In the genomic region with DNA sequence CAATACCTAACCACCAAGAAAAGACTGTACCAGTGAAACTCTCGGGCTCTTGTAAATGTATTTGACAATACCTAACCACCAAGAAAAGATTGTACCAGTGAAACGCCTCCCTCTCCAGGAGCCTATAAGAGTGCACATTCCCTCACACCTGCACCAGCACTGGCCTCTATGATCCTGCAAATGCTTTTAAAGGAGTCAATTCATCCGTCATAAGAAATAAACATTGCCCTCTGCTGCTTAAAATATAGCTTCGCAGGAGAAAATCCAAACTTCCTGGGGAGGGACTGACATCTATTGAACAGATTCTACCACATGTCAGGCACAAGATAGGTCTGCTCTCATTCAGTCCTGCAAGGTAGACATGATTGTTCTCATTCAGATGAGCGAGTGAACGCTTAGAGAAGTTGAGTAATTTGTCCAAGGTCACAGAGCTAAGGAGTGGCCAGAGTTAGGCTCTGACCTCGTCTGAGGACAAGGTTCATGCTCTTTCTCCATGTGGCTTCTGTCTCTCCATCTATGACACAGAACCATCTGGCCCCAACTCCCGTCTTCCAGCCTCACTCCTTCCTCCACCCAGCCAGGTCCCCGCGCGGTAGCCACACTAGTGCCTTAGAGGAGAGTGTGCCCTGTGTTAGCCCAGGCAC, we compare ENCODE assay signal across 8 cellular contexts. TPM values are rescaled to one million over a fixed set of nuclear protein-coding genes. Genes with fewer than 3 reads are reported as not detected.
A peak's percentile ranks its signal among the peaks of the same experiment; 100 is the strongest.
DNase-seq lines count a peak whose midpoint lies in the region; ATAC-seq, FAIRE-seq and TF ChIP-seq lines count a peak whose summit lies in the region.

No MANE protein-coding gene starts in this region.

- no peaks in the 10 kb centered on the region for H3K36me3 Mint-ChIP-seq in nephron progenitor cell (ENCODE audit: low read depth)

- CTCF ChIA-PET in H1 (lab: Charles Lee; ENCODE audit: partially characterized antibody): interaction anchor here (0.6 to 5.5 kb wide), 7 partner anchors 9 to 496 kb away, joined by 3 to 22 read pairs (median 4); no protein-coding TSS in a partner anchor

- no peak overlapping the region for H4K8ac ChIP-seq in H1 (ENCODE audit: extremely low read depth, insufficient read depth, low read length)

- no peak overlapping the region for H3K9ac ChIP-seq in H1 (replicated peaks in 1 of 4; ENCODE audit: extremely low read depth in 1 of 4, low read depth in 3 of 4, low read length in 3 of 4)

- no peak overlapping the region for H2BK120ac ChIP-seq in H1 (replicated peaks; ENCODE audit: low read depth, low read length)

- H3K27me3 Mint-ChIP-seq in nephron progenitor cell (ENCODE audit: low read depth, poor library complexity): no peaks in the 10 kb centered on the region

- no peaks in the 10 kb centered on the region; the same call in 1 of the 2 replicates for H3K79me1 ChIP-seq in H1 (ENCODE audit: low read depth, low read length)

- H2AK5ac ChIP-seq in H1 (ENCODE audit: low read depth, low read length): no peak overlapping the region

- peaks cover 25% of the 10 kb centered on the region for H3K4me1 Mint-ChIP-seq in nephron progenitor cell

- H3K4me2 ChIP-seq in H1 (ENCODE audit: insufficient read depth in 1 of 2, low read depth in 2 of 2, low read length in 2 of 2): no peak overlapping the region

- H4K5ac ChIP-seq in H1 (ENCODE audit: insufficient read length, low read depth, low read length): no peak overlapping the region

- POLR2A ChIA-PET in H1 (lab: Charles Lee; ENCODE audit: partially characterized antibody): no interaction called here

- no peak overlapping the region for H3K27ac ChIP-seq in H1 (ENCODE audit: low read depth, low read length)

- peaks cover 18% of the 10 kb centered on the region for H3K23me2 ChIP-seq in H1 (ENCODE audit: low read depth, low read length)

- H3K79me2 ChIP-seq in H1 (ENCODE audit: control insufficient read depth in 1 of 2, insufficient read depth in 2 of 2, low read length in 2 of 2): 0 out of 4 replicates have a peak, but pooled peaks cover 0 to 3% of the 10 kb centered on the region in 2 experiments

- H2BK15ac ChIP-seq in H1 (ENCODE audit: low read length): no peak overlapping the region

- no peak overlapping the region for H2BK5ac ChIP-seq in H1 (ENCODE audit: low read depth, low read length)

- FAIRE-seq in H1 (lab: Jason Lieb, UNC): no peak

- TF ChIP-seq POLR2A in H1 (IDR thresholded peaks at IDR 0.05; ENCODE audit: control extremely low read depth in 1 of 2, low read depth in 2 of 2, low read length in 2 of 2): no peak

- no peak for TF ChIP-seq EP300 in H1 (IDR thresholded peaks at IDR 0.05; ENCODE audit: borderline replicate concordance in 1 of 2, low read depth in 2 of 2, low read length in 2 of 2)

- no peak overlapping the region for H3K18ac ChIP-seq in H1 (ENCODE audit: extremely low read depth, low read length)

- no peak overlapping the region for H3K14ac ChIP-seq in H1 (ENCODE audit: insufficient read length)

- TF ChIP-seq RAD21 in H1 (IDR thresholded peaks at IDR 0.05 in 1 of 2, conservative IDR thresholded peaks at IDR 0.05 in 1 of 2; ENCODE audit: low read depth in 2 of 2, low read length in 2 of 2): peak; percentile 36 to 48; a peak in 3 of 4 replicates

- TF ChIP-seq CTCF in BE2C (IDR thresholded peaks at IDR 0.05; ENCODE audit: low read depth, low read length) (peak; percentile 65), HFF-Myc (IDR thresholded peaks at IDR 0.05; ENCODE audit: low read depth, low read length, missing control alignments) (peak; percentile 35), H1 (IDR thresholded peaks at IDR 0.05; ENCODE audit: control extremely low read depth in 1 of 3, insufficient read depth in 1 of 3, low read depth in 1 of 3, low read length in 3 of 3) (peak in 1 of 3 experiments; percentile 33; a peak in 1 of 4 replicates), nephron progenitor cell (IDR thresholded peaks at IDR 0.05) (no peak)

- H3K9me3 Mint-ChIP-seq in nephron progenitor cell: no peaks in the 10 kb centered on the region

- no peak overlapping the region for H3K56ac ChIP-seq in H1 (replicated peaks; ENCODE audit: insufficient read length, low read depth, low read length)

- no peaks in the 10 kb centered on the region for H3K36me3 ChIP-seq in BE2C
- H3K36me3 ChIP-seq in H1 (ENCODE audit: control insufficient read depth in 2 of 4, insufficient read depth in 4 of 4, low read length in 3 of 4): no peaks in the 10 kb centered on the region; a peak in 1 of 8 replicates

- H4K91ac ChIP-seq in H1 (replicated peaks; ENCODE audit: insufficient read length, low read length): no peak overlapping the region

- H4K20me1 ChIP-seq in H1 (replicated peaks in 1 of 2; ENCODE audit: control insufficient read depth in 1 of 2, insufficient read depth in 2 of 2, low read length in 2 of 2): peaks cover 0 to 12% of the 10 kb centered on the region in 2 experiments

- no peak overlapping the region for H3K4me3 Mint-ChIP-seq in nephron progenitor cell

- no peak overlapping the region for H2BK12ac ChIP-seq in H1 (ENCODE audit: low read depth, low read length)

- WGBS in H1 (ENCODE audit: extremely low coverage in 1 of 2, insufficient coverage in 1 of 2, insufficient read length in 1 of 2, insufficient replicate concordance in 2 of 2, low coverage in 1 of 2, low lambda C conversion rate in 2 of 2, missing lambda C conversion rate in 1 of 2), 2 experiments: 87% methylated on average over 11 of the region's 11 CpGs; no CpG with 5 or more reads in 1 of the 2 experiments

- peak; percentile 46 for DNase-seq in BE2C
- no peak for DNase-seq in HFF-Myc (ENCODE audit: extremely low read depth, low read depth)
- peak; percentile 83 for DNase-seq in OCI-M1 (lab: John Stamatoyannopoulos, UW)
- DNase-seq in H1 (ENCODE audit: low read depth in 1 of 2, low spot score in 2 of 2): no peak
- DNase-seq in mucosa of gallbladder (ENCODE audit: low spot score): peak; percentile 36
- DNase-seq in nephron progenitor cell: no peak
- DNase-seq in retina: no peak

- H3K27me3 ChIP-seq in BE2C (no peaks in the 10 kb centered on the region), H1 (replicated peaks in 1 of 4; ENCODE audit: control insufficient read depth in 3 of 4, extremely low read depth in 1 of 4, insufficient read depth in 3 of 4, low read length in 3 of 4) (no peaks in the 10 kb centered on the region)

- H3K4me1 ChIP-seq in BE2C: peaks cover 38% of the 10 kb centered on the region
- H3K4me1 ChIP-seq in H1 (replicated peaks in 1 of 4; ENCODE audit: control insufficient read depth in 3 of 4, insufficient read depth in 4 of 4, low read length in 3 of 4): 0 out of 7 replicates have a peak, but pooled peaks cover 0 to 2% (median 0%) of the 10 kb centered on the region in 4 experiments

- no peak for ATAC-seq in HG03097 (IDR thresholded peaks at IDR 0.05; ENCODE audit: low FRiP score, unreplicated experiment)

- H2BK20ac ChIP-seq in H1 (ENCODE audit: low read length): no peak overlapping the region

- peaks cover 2% of the 10 kb centered on the region; the same call in 1 of the 2 replicates for H3K9me3 ChIP-seq in BE2C
- H3K9me3 ChIP-seq in H1 (ENCODE audit: insufficient read depth in 2 of 2, low read depth in 1 of 2, low read length in 1 of 2): no peaks in the 10 kb centered on the region

- no peak overlapping the region for H3K4ac ChIP-seq in H1 (replicated peaks; ENCODE audit: insufficient read length, low read depth, low read length)

- H2AFZ ChIP-seq in H1 (ENCODE audit: low read length): no peak overlapping the region

- peak overlapping the region; percentile 32 for H3K4me3 ChIP-seq in BE2C (ENCODE audit: low read depth, low read length)
- H3K4me3 ChIP-seq in HFF-Myc (replicated peaks; ENCODE audit: low read depth, low read length): no peak overlapping the region
- no peak overlapping the region for H3K4me3 ChIP-seq in H1 (ENCODE audit: extremely low read depth in 1 of 4, insufficient read depth in 2 of 4, low read depth in 3 of 4, low read length in 4 of 4)

- H3K23ac ChIP-seq in H1 (ENCODE audit: insufficient read length): no peak overlapping the region

- H3K27ac Mint-ChIP-seq in nephron progenitor cell: no peak overlapping the region

TF ChIP-seq in H1, 55 proteins besides CTCF, POLR2A, EP300 and RAD21 (continues in another document):
- TF ChIP-seq SRF (IDR thresholded peaks at IDR 0.05; ENCODE audit: low read depth, low read length) (no peak), HDAC6 (IDR thresholded peaks at IDR 0.05; ENCODE audit: low read depth, low read length) (no peak), SP1 (IDR thresholded peaks at IDR 0.05; ENCODE audit: low read depth, low read length) (no peak), TAF1 (IDR thresholded peaks at IDR 0.05; ENCODE audit: low read depth, low read length) (no peak), SP2 (IDR thresholded peaks at IDR 0.05; ENCODE audit: low read length) (no peak), YY1 (IDR thresholded peaks at IDR 0.05; ENCODE audit: low read depth, low read length) (no peak), JUND (IDR thresholded peaks at IDR 0.05; ENCODE audit: low read length) (no peak), TAF7 (optimal IDR thresholded peaks at IDR 0.05; ENCODE audit: borderline replicate concordance, low read depth, low read length) (no peak), POLR2AphosphoS5 (IDR thresholded peaks at IDR 0.05; ENCODE audit: low read depth, low read length) (no peak), MAFK (IDR thresholded peaks at IDR 0.05; ENCODE audit: low read depth, low read length) (no peak), ZNF274 (IDR thresholded peaks at IDR 0.05; ENCODE audit: borderline replicate concordance, extremely low read depth, low read length) (no peak), KDM5A (IDR thresholded peaks at IDR 0.05; ENCODE audit: low read length) (no peak)
- TF ChIP-seq, protein P1, sequence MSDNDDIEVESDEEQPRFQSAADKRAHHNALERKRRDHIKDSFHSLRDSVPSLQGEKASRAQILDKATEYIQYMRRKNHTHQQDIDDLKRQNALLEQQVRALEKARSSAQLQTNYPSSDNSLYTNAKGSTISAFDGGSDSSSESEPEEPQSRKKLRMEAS (IDR thresholded peaks at IDR 0.05): no peak
- TF ChIP-seq, protein P2, sequence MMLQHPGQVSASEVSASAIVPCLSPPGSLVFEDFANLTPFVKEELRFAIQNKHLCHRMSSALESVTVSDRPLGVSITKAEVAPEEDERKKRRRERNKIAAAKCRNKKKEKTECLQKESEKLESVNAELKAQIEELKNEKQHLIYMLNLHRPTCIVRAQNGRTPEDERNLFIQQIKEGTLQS (IDR thresholded peaks at IDR 0.05; ENCODE audit: insufficient read depth, low read depth, low read length): no peak

RNA-seq across cellular contexts. Expression of a gene that starts 38.7 kb away (rescaled TPM):
- polyA plus RNA-seq in BE2C (2012; ENCODE audit: insufficient read depth, insufficient read length, low read depth): 42.6 TPM
- total RNA-seq in H1 (2021; fragmentation: NEBNext Ultra II Directional; extraction: Animal tissue kit (Norgen Biotek cat#: 25700)): 74.2 and 76.2 TPM in 2 replicates
- 29.2 and 35.2 TPM in 2 replicates for polyA plus RNA-seq in H1 (2011; rRNA removed)
- polyA plus RNA-seq in H1 (2011; cell fraction: cytosol; rRNA removed): 45.2 TPM
- 32.5 TPM for polyA plus RNA-seq in H1 (2011; cell fraction: nucleus; rRNA removed)
- polyA plus RNA-seq in H1 (2012, experiment 1 of 2): 34.8 to 54.7 TPM (median 42.9 TPM) in 4 replicates
- polyA plus RNA-seq in H1 (2012, experiment 2 of 2): 12.4 TPM
- polyA plus RNA-seq in H1 (2013, experiment 1 of 2): 62.6 TPM
- 82.9 TPM for polyA plus RNA-seq in H1 (2013, experiment 2 of 2)
- 58.1 and 81.8 TPM in 2 replicates for polyA minus RNA-seq in H1 (2011; rRNA and poly(A)+ RNA removed)
- polyA minus RNA-seq in H1 (2011; cell fraction: cytosol; rRNA and poly(A)+ RNA removed): 49.1 TPM
- 43.8 TPM for polyA minus RNA-seq in H1 (2011; cell fraction: nucleus; rRNA and poly(A)+ RNA removed)
- total RNA-seq in mucosa of gallbladder: 78.9 TPM

Comparison
In these comparisons a context has a peak if more than half of its experiments do, and no peak if none do; other contexts are left out.
1. DNase-seq: peak in BE2C (single experiment), OCI-M1 (single experiment) and mucosa of gallbladder (single experiment); none in HFF-Myc (single experiment), H1 (0 of 2), nephron progenitor cell (single experiment) and retina (single experiment).